35 cellular contexts compared by ENCODE assay signal in genomic region chr19:50516456-50516855, GRCh38. TPM values are rescaled to one million over a fixed set of nuclear protein-coding genes. Genes with fewer than 3 reads are reported as not detected.
"Had no signal": no experiment of that assay in that cellular context is flagged by ENCODE, and none has a peak within 500 bp of the region (broad histone marks: within the 10 kb centered on the region; RNA-seq: fewer than 3 reads in every experiment).

No MANE protein-coding gene starts in this region.

- H3K4me1 ChIP-seq: body of pancreas, colonic mucosa, gastrocnemius medialis, psoas muscle, vagina had no signal

- FAIRE-seq: small intestine, TTC549 had no signal

- H3K27ac ChIP-seq: body of pancreas, colonic mucosa, gastrocnemius medialis, ovary, psoas muscle, sigmoid colon, vagina, WERI-Rb-1 had no signal

- H3K27me3 ChIP-seq: ovary, vagina had no signal

- H3K4me3 Mint-ChIP-seq: activated CD4-positive, alpha-beta memory T cell treated with anti-CD3 and anti-CD28 coated beads for 36 hours; activated CD4-positive, alpha-beta T cell treated with anti-CD3 and anti-CD28 coated beads, Interleukin-2, amount 10 ng/mL, durations not matched to agents 24 days and 14 days; activated naive CD4-positive, alpha-beta T cell treated with anti-CD3 and anti-CD28 coated beads, Interleukin-2, amount 50 U/mL, for 24 hours; activated T-cell treated with anti-CD3 and anti-CD28 coated beads, Interleukin-2, amount 50 U/mL, for 24 hours; effector memory CD8-positive, alpha-beta T cell; mesothelial cell of epicardium; stimulated activated memory B cell treated with anti-CD40 and anti-IgM and Interleukin-4, amounts not matched to agents 10 μg/mL and 1 μg/mL and 100 μg/mL, for 72 hours; stimulated activated naive CD8-positive, alpha-beta T cell treated with anti-CD3 and anti-CD28 coated beads, Interleukin-15, amount 100 ng/mL, for 72 hours; type B pancreatic cell had no signal

- H3K9me3 ChIP-seq: body of pancreas, colonic mucosa, gastrocnemius medialis, ovary, psoas muscle, sigmoid colon, vagina had no signal

- H3K27ac Mint-ChIP-seq: activated CD4-positive, alpha-beta memory T cell treated with anti-CD3 and anti-CD28 coated beads for 36 hours; activated CD4-positive, alpha-beta T cell treated with anti-CD3 and anti-CD28 coated beads, Interleukin-2, amount 10 ng/mL, durations not matched to agents 24 days and 14 days; activated naive CD4-positive, alpha-beta T cell treated with anti-CD3 and anti-CD28 coated beads, Interleukin-2, amount 50 U/mL, for 24 hours; activated T-cell treated with anti-CD3 and anti-CD28 coated beads, Interleukin-2, amount 50 U/mL, for 24 hours; mesothelial cell of epicardium; naive thymus-derived CD4-positive, alpha-beta T cell; stimulated activated memory B cell treated with anti-CD40 and anti-IgM and Interleukin-4, amounts not matched to agents 10 μg/mL and 1 μg/mL and 100 μg/mL, for 72 hours; type B pancreatic cell had no signal

- ATAC-seq: body of pancreas; effector memory CD8-positive, alpha-beta T cell; gastrocnemius medialis; left lobe of liver; naive thymus-derived CD4-positive, alpha-beta T cell; psoas muscle; stimulated activated memory B cell treated with anti-CD40 and anti-IgM and Interleukin-4, amounts not matched to agents 10 μg/mL and 1 μg/mL and 100 μg/mL, for 72 hours; stimulated activated naive CD8-positive, alpha-beta T cell treated with anti-CD3 and anti-CD28 coated beads, Interleukin-15, amount 100 ng/mL, for 72 hours had no signal

- H3K36me3 ChIP-seq: colonic mucosa, gastrocnemius medialis, ovary, sigmoid colon, vagina had no signal

- DNase-seq: activated CD4-positive, alpha-beta memory T cell treated with anti-CD3 and anti-CD28 coated beads for 36 hours; activated CD4-positive, alpha-beta T cell treated with anti-CD3 and anti-CD28 coated beads, Interleukin-2, amount 10 ng/mL, durations not matched to agents 24 days and 14 days; activated CD4-positive, CD25-positive, alpha-beta regulatory T cell treated with anti-CD3 and anti-CD28 coated beads, Interleukin-2, amount 50 U/mL, for 72 hours; activated CD8-positive, alpha-beta memory T cell treated with anti-CD3 and anti-CD28 coated beads, Interleukin-2, amount 50 U/mL, for 48 hours; activated T-cell treated with anti-CD3 and anti-CD28 coated beads, Interleukin-2, amount 50 U/mL, for 24 hours; body of pancreas; colonic mucosa; effector memory CD8-positive, alpha-beta T cell; erythroblast; gastrocnemius medialis; glutamatergic neuron; naive thymus-derived CD4-positive, alpha-beta T cell; ovary; psoas muscle; small intestine; stimulated activated CD4-positive, alpha-beta T cell treated with anti-CD3 and anti-CD28 coated beads, Interleukin-1b, Interleukin-23, amount 100 ng/mL, for 48 hours; stimulated activated CD4-positive, alpha-beta T cell treated with anti-CD3 and anti-CD28 coated beads, Interleukin-4, amount 100 ng/mL, for 4 hours; stimulated activated CD8-positive, alpha-beta memory T cell treated with anti-CD3 and anti-CD28 coated beads, Interleukin-4, amount 100 ng/mL, for 48 hours; stimulated activated naive CD8-positive, alpha-beta T cell treated with anti-CD3 and anti-CD28 coated beads, Interleukin-15, amount 100 ng/mL, for 72 hours; substantia nigra; WERI-Rb-1 had no signal

- H3K27me3 Mint-ChIP-seq: activated naive CD4-positive, alpha-beta T cell treated with anti-CD3 and anti-CD28 coated beads, Interleukin-2, amount 50 U/mL, for 24 hours had no signal

- H3K4me3 ChIP-seq: body of pancreas, colonic mucosa, gastrocnemius medialis, ovary, psoas muscle, sigmoid colon, vagina had no signal

- H3K36me3 Mint-ChIP-seq: activated CD4-positive, alpha-beta memory T cell treated with anti-CD3 and anti-CD28 coated beads for 36 hours; activated naive CD4-positive, alpha-beta T cell treated with anti-CD3 and anti-CD28 coated beads, Interleukin-2, amount 50 U/mL, for 24 hours; mesothelial cell of epicardium; stimulated activated memory B cell treated with anti-CD40 and anti-IgM and Interleukin-4, amounts not matched to agents 10 μg/mL and 1 μg/mL and 100 μg/mL, for 72 hours; type B pancreatic cell had no signal

- H3K9me3 Mint-ChIP-seq: activated CD4-positive, alpha-beta memory T cell treated with anti-CD3 and anti-CD28 coated beads for 36 hours; activated CD4-positive, alpha-beta T cell treated with anti-CD3 and anti-CD28 coated beads, Interleukin-2, amount 10 ng/mL, durations not matched to agents 24 days and 14 days; activated naive CD4-positive, alpha-beta T cell treated with anti-CD3 and anti-CD28 coated beads, Interleukin-2, amount 50 U/mL, for 24 hours; activated T-cell treated with anti-CD3 and anti-CD28 coated beads, Interleukin-2, amount 50 U/mL, for 24 hours; effector memory CD8-positive, alpha-beta T cell; mesothelial cell of epicardium; naive thymus-derived CD4-positive, alpha-beta T cell; stimulated activated naive CD8-positive, alpha-beta T cell treated with anti-CD3 and anti-CD28 coated beads, Interleukin-15, amount 100 ng/mL, for 72 hours; type B pancreatic cell had no signal

RNA-seq across cellular contexts. Expression of gene ASPDH, which starts 2.7 kb away (rescaled TPM):
- total RNA-seq: activated CD4-positive, alpha-beta memory T cell treated with anti-CD3 and anti-CD28 coated beads for 36 hours; activated CD4-positive, alpha-beta T cell treated with anti-CD3 and anti-CD28 coated beads, Interleukin-2, amount 10 ng/mL, durations not matched to agents 24 days and 14 days; activated CD8-positive, alpha-beta memory T cell treated with anti-CD3 and anti-CD28 coated beads for 36 hours; aorta; body of pancreas; colonic mucosa; gastrocnemius medialis; kidney epithelial cell; lung microvascular endothelial cell; mesothelial cell of epicardium; naive thymus-derived CD4-positive, alpha-beta T cell; ovary; psoas muscle; sigmoid colon; T-helper 1 cell treated with Interleukin-12 subunit alpha and Interleukin-12 subunit beta and Interleukin-4 antibody, amounts not matched to agents 30 ng/mL and 1 ng/mL, for 36 hours; vagina had no signal
- polyA plus RNA-seq: naive thymus-derived CD4-positive, alpha-beta T cell; neural cell; ovary; psoas muscle; sigmoid colon had no signal

RNA-seq across cellular contexts. Expression of gene GARIN5A, which starts 39.8 kb away (rescaled TPM):
- total RNA-seq: aorta, vagina had no signal
- polyA plus RNA-seq: aorta had no signal

RNA-seq across cellular contexts. Expression of gene LRRC4B, which starts 51.8 kb away (rescaled TPM):
- total RNA-seq: activated CD4-positive, alpha-beta memory T cell treated with anti-CD3 and anti-CD28 coated beads for 36 hours; activated CD8-positive, alpha-beta memory T cell treated with anti-CD3 and anti-CD28 coated beads for 36 hours; lung microvascular endothelial cell; naive thymus-derived CD4-positive, alpha-beta T cell; T-helper 1 cell treated with Interleukin-12 subunit alpha and Interleukin-12 subunit beta and Interleukin-4 antibody, amounts not matched to agents 30 ng/mL and 1 ng/mL, for 36 hours had no signal
- polyA plus RNA-seq: naive thymus-derived CD4-positive, alpha-beta T cell had no signal
